In the genomic region with DNA sequence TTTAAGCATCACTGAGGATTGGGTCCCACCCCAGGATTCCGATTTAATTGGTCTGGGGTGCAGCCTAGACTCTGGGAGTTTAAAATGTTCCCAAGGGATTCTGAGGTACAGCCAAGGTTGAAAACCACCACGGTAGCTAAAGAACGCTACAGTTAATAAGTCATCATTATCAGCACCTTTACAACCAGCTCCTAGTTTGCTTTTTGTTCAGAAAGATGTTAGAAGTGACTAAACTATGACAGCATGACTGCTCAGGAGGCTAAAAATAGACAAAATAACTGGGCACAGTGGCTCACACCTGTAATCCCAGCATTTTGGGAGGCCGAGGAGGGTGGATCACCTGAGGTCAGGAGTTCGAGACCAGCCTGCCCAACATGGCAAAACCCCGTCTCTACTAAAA, we compare ENCODE assay signal across 23 cellular contexts. TPM values are rescaled to one million over a fixed set of nuclear protein-coding genes. Genes with fewer than 3 reads are reported as not detected.
"Had no signal": no experiment of that assay in that cellular context is flagged by ENCODE, and none has a peak within 500 bp of the region (broad histone marks: within the 10 kb centered on the region; RNA-seq: fewer than 3 reads in every experiment).

No MANE protein-coding gene starts in this region.

- H3K36me3 ChIP-seq: adrenal gland had no signal

- DNase-seq: activated CD4-positive, alpha-beta T cell treated with anti-CD3 and anti-CD28 coated beads for 4 hours; activated CD8-positive, alpha-beta memory T cell treated with anti-CD3 and anti-CD28 coated beads, Interleukin-2, amount 50 U/mL, for 48 hours; activated CD8-positive, alpha-beta T cell treated with anti-CD3 and anti-CD28 coated beads, Interleukin-2, amount 10 ng/mL, durations not matched to agents 7 days and 5 days; activated naive CD4-positive, alpha-beta T cell treated with anti-CD3 and anti-CD28 coated beads, Interleukin-2, amount 50 U/mL, for 16 hours; activated naive CD8-positive, alpha-beta T cell treated with anti-CD3 and anti-CD28 coated beads, Interleukin-2, amount 10 ng/mL, durations not matched to agents 7 days and 5 days; activated T-cell treated with anti-CD3 and anti-CD28 coated beads, Interleukin-2, amount 50 U/mL, for 1 hour; adrenal gland; anterior cingulate cortex; KG1; MM.1S; NCI-H1105 treated with DMSO at 0.1 percent for 48 hours; NCI-H1436 treated with DMSO at 0.1 percent for 48 hours; NCI-H187; NCI-H2081; NCI-H510A treated with DMSO at 0.1 percent for 48 hours; NCI-H69; NK-92 treated with Interleukin-12 subunit alpha and Interleukin-12 subunit beta, amount 100 ng/mL, for 24 hours; OCI-M1; RPMI8226; SHP77 had no signal

- H3K27ac Mint-ChIP-seq: activated CD8-positive, alpha-beta T cell treated with anti-CD3 and anti-CD28 coated beads, Interleukin-2, amount 10 ng/mL, durations not matched to agents 7 days and 5 days; activated naive CD8-positive, alpha-beta T cell treated with anti-CD3 and anti-CD28 coated beads, Interleukin-2, amount 10 ng/mL, durations not matched to agents 7 days and 5 days; T-helper 1 cell treated with Interleukin-12 subunit alpha and Interleukin-12 subunit beta and Interleukin-4 antibody, amounts not matched to agents 30 μg/mL and 1 μg/mL, for 36 hours had no signal

- H3K9me3 ChIP-seq: adrenal gland had no signal

- H3K4me3 ChIP-seq: adrenal gland had no signal

- H3K27me3 Mint-ChIP-seq: central memory CD8-positive, alpha-beta T cell had no signal

- H3K4me1 Mint-ChIP-seq: central memory CD8-positive, alpha-beta T cell had no signal

- H3K4me3 Mint-ChIP-seq: activated CD8-positive, alpha-beta T cell treated with anti-CD3 and anti-CD28 coated beads, Interleukin-2, amount 10 ng/mL, durations not matched to agents 7 days and 5 days; activated naive CD8-positive, alpha-beta T cell treated with anti-CD3 and anti-CD28 coated beads, Interleukin-2, amount 10 ng/mL, durations not matched to agents 7 days and 5 days; central memory CD8-positive, alpha-beta T cell; T-helper 1 cell treated with Interleukin-12 subunit alpha and Interleukin-12 subunit beta and Interleukin-4 antibody, amounts not matched to agents 30 μg/mL and 1 μg/mL, for 36 hours had no signal

- H3K27me3 ChIP-seq: adrenal gland had no signal

RNA-seq across cellular contexts. Expression of a gene that starts 11.7 kb away (rescaled TPM):
- total RNA-seq: SK-MEL-5 had no signal
